1 cellular context compared by ENCODE assay signal in the genomic region with DNA sequence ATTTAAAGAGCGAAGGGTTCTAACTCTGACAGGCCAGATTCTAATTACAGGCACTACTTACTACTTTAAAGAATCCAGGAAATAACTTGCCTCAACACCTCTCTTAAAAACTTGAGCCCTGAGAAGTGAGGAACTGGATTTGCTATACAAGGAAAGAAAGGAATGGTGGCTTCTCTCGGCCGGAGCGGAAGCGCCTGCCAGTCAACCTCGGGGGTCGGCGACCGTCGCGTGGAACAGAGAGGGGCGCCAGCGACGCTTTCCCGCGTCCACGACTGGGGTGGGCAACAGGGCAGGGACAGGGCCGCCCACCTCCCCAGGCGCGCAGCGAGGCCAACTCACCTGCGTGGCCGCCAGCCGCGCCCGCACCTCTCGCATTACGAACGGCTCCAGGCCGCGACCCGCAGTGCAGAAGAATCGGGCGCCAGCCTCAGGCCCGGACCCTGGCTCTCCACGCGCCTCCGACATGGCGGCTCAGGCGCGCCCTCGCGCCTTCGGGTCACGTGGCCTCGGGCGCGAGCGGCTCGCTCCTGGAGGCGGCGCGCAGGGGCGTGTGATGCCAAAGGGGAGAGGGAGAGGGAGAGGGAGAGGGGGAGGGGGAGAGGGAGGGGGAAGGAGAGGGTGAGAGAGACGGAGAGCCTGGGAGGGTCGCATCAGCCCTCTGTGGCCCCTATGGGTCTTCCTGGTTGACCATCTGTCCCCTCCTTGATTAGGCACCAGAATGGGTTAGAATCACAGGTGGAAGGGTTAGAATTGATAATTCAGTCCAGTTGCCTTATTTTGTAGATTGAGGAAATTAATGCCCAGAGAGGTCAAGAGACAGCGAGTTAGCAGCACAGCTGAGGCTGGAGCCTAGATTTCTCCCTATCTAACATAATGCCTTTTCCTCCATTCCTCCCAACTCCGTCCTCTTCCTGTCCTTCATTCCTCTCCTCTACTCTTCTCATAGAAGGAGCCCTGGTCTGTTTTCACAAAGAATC.
TF ChIP-seq lines count a peak whose summit lies in the region.

A gene with protein sequence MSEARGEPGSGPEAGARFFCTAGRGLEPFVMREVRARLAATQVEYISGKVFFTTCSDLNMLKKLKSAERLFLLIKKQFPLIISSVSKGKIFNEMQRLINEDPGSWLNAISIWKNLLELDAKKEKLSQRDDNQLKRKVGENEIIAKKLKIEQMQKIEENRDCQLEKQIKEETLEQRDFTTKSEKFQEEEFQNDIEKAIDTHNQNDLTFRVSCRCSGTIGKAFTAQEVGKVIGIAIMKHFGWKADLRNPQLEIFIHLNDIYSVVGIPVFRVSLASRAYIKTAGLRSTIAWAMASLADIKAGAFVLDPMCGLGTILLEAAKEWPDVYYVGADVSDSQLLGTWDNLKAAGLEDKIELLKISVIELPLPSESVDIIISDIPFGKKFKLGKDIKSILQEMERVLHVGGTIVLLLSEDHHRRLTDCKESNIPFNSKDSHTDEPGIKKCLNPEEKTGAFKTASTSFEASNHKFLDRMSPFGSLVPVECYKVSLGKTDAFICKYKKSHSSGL (minus strand): TSS at position 484 of the 977 bp plus-strand sequence. CDS start 19 bp downstream, at position 465.

TF ChIP-seq in HepG2, 621 proteins besides CTCF, POLR2A, EP300 and RAD21 (continued from another document and continues in another):
- peak; percentile 52 for TF ChIP-seq RXRB (CRISPR knock-in tag; IDR thresholded peaks at IDR 0.05; ENCODE audit: borderline replicate concordance)
- TF ChIP-seq IRX3 (CRISPR knock-in tag; IDR thresholded peaks at IDR 0.05; ENCODE audit: borderline replicate concordance, low read depth) = peak; percentile 86
- TF ChIP-seq KLF15 (CRISPR knock-in tag; IDR thresholded peaks at IDR 0.05; ENCODE audit: borderline replicate concordance) = peak; percentile 93
- TF ChIP-seq, protein P1, sequence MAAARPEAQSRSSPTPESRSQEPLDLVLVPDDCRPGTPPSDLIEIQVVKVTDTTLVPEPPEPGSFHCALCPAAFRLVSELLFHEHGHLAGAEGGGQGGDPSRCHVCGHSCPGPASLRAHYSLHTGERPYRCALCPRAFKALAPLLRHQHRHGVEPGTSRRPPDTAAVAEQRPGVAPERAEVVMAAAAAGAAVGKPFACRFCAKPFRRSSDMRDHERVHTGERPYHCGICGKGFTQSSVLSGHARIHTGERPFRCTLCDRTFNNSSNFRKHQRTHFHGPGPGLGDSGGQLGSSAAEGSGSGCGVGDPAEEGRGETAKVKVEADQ (CRISPR knock-in tag; IDR thresholded peaks at IDR 0.05; ENCODE audit: borderline replicate concordance) = peak; percentile 92; the same call in 1 of the 2 replicates
- TF ChIP-seq CBX1 (IDR thresholded peaks at IDR 0.05; ENCODE audit: low read depth) = peak; percentile 59
- peak; percentile 98 for TF ChIP-seq PCBP1 (IDR thresholded peaks at IDR 0.05; ENCODE audit: borderline replicate concordance, low read depth, low read length)
- TF ChIP-seq ZNF775 (CRISPR knock-in tag; IDR thresholded peaks at IDR 0.05; ENCODE audit: borderline replicate concordance) = no peak
- TF ChIP-seq, protein P2, sequence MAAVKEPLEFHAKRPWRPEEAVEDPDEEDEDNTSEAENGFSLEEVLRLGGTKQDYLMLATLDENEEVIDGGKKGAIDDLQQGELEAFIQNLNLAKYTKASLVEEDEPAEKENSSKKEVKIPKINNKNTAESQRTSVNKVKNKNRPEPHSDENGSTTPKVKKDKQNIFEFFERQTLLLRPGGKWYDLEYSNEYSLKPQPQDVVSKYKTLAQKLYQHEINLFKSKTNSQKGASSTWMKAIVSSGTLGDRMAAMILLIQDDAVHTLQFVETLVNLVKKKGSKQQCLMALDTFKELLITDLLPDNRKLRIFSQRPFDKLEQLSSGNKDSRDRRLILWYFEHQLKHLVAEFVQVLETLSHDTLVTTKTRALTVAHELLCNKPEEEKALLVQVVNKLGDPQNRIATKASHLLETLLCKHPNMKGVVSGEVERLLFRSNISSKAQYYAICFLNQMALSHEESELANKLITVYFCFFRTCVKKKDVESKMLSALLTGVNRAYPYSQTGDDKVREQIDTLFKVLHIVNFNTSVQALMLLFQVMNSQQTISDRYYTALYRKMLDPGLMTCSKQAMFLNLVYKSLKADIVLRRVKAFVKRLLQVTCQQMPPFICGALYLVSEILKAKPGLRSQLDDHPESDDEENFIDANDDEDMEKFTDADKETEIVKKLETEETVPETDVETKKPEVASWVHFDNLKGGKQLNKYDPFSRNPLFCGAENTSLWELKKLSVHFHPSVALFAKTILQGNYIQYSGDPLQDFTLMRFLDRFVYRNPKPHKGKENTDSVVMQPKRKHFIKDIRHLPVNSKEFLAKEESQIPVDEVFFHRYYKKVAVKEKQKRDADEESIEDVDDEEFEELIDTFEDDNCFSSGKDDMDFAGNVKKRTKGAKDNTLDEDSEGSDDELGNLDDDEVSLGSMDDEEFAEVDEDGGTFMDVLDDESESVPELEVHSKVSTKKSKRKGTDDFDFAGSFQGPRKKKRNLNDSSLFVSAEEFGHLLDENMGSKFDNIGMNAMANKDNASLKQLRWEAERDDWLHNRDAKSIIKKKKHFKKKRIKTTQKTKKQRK (IDR thresholded peaks at IDR 0.05; ENCODE audit: low read length) = no peak
- TF ChIP-seq ZNF180 (CRISPR knock-in tag; IDR thresholded peaks at IDR 0.05; ENCODE audit: borderline replicate concordance, low read depth) = peak; percentile 90; the same call in 1 of the 2 replicates
- peak; percentile 80; the same call in 1 of the 2 replicates for TF ChIP-seq SAFB2 (CRISPR knock-in tag; IDR thresholded peaks at IDR 0.05; ENCODE audit: borderline replicate concordance, low read depth)
- TF ChIP-seq, protein P3, sequence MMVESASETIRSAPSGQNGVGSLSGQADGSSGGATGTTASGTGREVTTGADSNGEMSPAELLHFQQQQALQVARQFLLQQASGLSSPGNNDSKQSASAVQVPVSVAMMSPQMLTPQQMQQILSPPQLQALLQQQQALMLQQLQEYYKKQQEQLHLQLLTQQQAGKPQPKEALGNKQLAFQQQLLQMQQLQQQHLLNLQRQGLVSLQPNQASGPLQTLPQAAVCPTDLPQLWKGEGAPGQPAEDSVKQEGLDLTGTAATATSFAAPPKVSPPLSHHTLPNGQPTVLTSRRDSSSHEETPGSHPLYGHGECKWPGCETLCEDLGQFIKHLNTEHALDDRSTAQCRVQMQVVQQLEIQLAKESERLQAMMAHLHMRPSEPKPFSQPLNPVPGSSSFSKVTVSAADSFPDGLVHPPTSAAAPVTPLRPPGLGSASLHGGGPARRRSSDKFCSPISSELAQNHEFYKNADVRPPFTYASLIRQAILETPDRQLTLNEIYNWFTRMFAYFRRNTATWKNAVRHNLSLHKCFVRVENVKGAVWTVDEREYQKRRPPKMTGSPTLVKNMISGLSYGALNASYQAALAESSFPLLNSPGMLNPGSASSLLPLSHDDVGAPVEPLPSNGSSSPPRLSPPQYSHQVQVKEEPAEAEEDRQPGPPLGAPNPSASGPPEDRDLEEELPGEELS (CRISPR knock-in tag; IDR thresholded peaks at IDR 0.05) = peak; percentile 48; the same call in 1 of the 2 replicates
- TF ChIP-seq MTF1 (CRISPR knock-in tag; IDR thresholded peaks at IDR 0.05) = peak; percentile 79; the same call in 1 of the 2 replicates
- TF ChIP-seq, protein P4, sequence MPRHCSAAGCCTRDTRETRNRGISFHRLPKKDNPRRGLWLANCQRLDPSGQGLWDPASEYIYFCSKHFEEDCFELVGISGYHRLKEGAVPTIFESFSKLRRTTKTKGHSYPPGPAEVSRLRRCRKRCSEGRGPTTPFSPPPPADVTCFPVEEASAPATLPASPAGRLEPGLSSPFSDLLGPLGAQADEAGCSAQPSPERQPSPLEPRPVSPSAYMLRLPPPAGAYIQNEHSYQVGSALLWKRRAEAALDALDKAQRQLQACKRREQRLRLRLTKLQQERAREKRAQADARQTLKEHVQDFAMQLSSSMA (CRISPR knock-in tag; IDR thresholded peaks at IDR 0.05) = peak; percentile 94; the same call in 1 of the 2 replicates
- TF ChIP-seq HMG20B (CRISPR knock-in tag; conservative IDR thresholded peaks at IDR 0.05) = 0 out of 2 replicates have a peak, but pooled peaks have one; percentile 10
- peak; percentile 93 for TF ChIP-seq ZNF605 (CRISPR knock-in tag; IDR thresholded peaks at IDR 0.05)
- TF ChIP-seq MXI1 (IDR thresholded peaks at IDR 0.05; ENCODE audit: borderline replicate concordance, low read depth, low read length) = peak; percentile 51; the same call in 1 of the 3 replicates
- TF ChIP-seq PITX1 (CRISPR knock-in tag; IDR thresholded peaks at IDR 0.05) = peak; percentile 49; the same call in 1 of the 2 replicates
- no peak for TF ChIP-seq TBP (CRISPR knock-in tag; IDR thresholded peaks at IDR 0.05)
- TF ChIP-seq, protein P5, sequence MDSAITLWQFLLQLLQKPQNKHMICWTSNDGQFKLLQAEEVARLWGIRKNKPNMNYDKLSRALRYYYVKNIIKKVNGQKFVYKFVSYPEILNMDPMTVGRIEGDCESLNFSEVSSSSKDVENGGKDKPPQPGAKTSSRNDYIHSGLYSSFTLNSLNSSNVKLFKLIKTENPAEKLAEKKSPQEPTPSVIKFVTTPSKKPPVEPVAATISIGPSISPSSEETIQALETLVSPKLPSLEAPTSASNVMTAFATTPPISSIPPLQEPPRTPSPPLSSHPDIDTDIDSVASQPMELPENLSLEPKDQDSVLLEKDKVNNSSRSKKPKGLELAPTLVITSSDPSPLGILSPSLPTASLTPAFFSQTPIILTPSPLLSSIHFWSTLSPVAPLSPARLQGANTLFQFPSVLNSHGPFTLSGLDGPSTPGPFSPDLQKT (CRISPR knock-in tag; IDR thresholded peaks at IDR 0.05; ENCODE audit: borderline replicate concordance) = no peak
- TF ChIP-seq ZNF839 (CRISPR knock-in tag; IDR thresholded peaks at IDR 0.05; ENCODE audit: borderline replicate concordance) = peak; percentile 92; the same call in 1 of the 2 replicates
- no peak for TF ChIP-seq ESRRA (CRISPR knock-in tag; IDR thresholded peaks at IDR 0.05; ENCODE audit: low read depth)
- TF ChIP-seq ZNF670 (CRISPR knock-in tag; IDR thresholded peaks at IDR 0.05; ENCODE audit: borderline replicate concordance) = no peak; the same call in 1 of the 2 replicates
- TF ChIP-seq MAFF (IDR thresholded peaks at IDR 0.05; ENCODE audit: low read depth, low read length) = no peak
- no peak for TF ChIP-seq RFXAP (CRISPR knock-in tag; IDR thresholded peaks at IDR 0.05; ENCODE audit: borderline replicate concordance)
- TF ChIP-seq SALL1 (CRISPR knock-in tag; IDR thresholded peaks at IDR 0.05) = peak; percentile 96
- TF ChIP-seq, protein P6, sequence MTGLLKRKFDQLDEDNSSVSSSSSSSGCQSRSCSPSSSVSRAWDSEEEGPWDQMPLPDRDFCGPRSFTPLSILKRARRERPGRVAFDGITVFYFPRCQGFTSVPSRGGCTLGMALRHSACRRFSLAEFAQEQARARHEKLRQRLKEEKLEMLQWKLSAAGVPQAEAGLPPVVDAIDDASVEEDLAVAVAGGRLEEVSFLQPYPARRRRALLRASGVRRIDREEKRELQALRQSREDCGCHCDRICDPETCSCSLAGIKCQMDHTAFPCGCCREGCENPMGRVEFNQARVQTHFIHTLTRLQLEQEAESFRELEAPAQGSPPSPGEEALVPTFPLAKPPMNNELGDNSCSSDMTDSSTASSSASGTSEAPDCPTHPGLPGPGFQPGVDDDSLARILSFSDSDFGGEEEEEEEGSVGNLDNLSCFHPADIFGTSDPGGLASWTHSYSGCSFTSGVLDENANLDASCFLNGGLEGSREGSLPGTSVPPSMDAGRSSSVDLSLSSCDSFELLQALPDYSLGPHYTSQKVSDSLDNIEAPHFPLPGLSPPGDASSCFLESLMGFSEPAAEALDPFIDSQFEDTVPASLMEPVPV (CRISPR knock-in tag; IDR thresholded peaks at IDR 0.05) = peak; percentile 87
- TF ChIP-seq ISX (CRISPR knock-in tag; conservative IDR thresholded peaks at IDR 0.05) = peak; percentile 91; the same call in 1 of the 2 replicates
- TF ChIP-seq, protein P7, sequence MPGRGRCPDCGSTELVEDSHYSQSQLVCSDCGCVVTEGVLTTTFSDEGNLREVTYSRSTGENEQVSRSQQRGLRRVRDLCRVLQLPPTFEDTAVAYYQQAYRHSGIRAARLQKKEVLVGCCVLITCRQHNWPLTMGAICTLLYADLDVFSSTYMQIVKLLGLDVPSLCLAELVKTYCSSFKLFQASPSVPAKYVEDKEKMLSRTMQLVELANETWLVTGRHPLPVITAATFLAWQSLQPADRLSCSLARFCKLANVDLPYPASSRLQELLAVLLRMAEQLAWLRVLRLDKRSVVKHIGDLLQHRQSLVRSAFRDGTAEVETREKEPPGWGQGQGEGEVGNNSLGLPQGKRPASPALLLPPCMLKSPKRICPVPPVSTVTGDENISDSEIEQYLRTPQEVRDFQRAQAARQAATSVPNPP (CRISPR knock-in tag; IDR thresholded peaks at IDR 0.05) = peak; percentile 91
- peak; percentile 88; the same call in 1 of the 2 replicates for TF ChIP-seq EED (CRISPR knock-in tag; IDR thresholded peaks at IDR 0.05)
- TF ChIP-seq SMC3 (IDR thresholded peaks at IDR 0.05; ENCODE audit: low read length) = no peak
- TF ChIP-seq, protein P8, sequence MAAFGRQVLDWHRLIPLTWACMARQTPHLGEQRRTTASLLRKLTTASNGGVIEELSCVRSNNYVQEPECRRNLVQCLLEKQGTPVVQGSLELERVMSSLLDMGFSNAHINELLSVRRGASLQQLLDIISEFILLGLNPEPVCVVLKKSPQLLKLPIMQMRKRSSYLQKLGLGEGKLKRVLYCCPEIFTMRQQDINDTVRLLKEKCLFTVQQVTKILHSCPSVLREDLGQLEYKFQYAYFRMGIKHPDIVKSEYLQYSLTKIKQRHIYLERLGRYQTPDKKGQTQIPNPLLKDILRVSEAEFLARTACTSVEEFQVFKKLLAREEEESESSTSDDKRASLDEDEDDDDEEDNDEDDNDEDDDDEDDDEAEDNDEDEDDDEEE (CRISPR knock-in tag; IDR thresholded peaks at IDR 0.05) = peak; percentile 98
- no peak for TF ChIP-seq NBN (conservative IDR thresholded peaks at IDR 0.05)
- no peak for TF ChIP-seq PLRG1 (conservative IDR thresholded peaks at IDR 0.05)
- TF ChIP-seq, protein P9, sequence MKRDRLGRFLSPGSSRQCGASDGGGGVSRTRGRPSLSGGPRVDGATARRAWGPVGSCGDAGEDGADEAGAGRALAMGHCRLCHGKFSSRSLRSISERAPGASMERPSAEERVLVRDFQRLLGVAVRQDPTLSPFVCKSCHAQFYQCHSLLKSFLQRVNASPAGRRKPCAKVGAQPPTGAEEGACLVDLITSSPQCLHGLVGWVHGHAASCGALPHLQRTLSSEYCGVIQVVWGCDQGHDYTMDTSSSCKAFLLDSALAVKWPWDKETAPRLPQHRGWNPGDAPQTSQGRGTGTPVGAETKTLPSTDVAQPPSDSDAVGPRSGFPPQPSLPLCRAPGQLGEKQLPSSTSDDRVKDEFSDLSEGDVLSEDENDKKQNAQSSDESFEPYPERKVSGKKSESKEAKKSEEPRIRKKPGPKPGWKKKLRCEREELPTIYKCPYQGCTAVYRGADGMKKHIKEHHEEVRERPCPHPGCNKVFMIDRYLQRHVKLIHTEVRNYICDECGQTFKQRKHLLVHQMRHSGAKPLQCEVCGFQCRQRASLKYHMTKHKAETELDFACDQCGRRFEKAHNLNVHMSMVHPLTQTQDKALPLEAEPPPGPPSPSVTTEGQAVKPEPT (CRISPR knock-in tag; IDR thresholded peaks at IDR 0.05; ENCODE audit: low read depth) = peak; percentile 93
- TF ChIP-seq ONECUT2 (CRISPR knock-in tag; IDR thresholded peaks at IDR 0.05) = no peak
- TF ChIP-seq, protein P10, sequence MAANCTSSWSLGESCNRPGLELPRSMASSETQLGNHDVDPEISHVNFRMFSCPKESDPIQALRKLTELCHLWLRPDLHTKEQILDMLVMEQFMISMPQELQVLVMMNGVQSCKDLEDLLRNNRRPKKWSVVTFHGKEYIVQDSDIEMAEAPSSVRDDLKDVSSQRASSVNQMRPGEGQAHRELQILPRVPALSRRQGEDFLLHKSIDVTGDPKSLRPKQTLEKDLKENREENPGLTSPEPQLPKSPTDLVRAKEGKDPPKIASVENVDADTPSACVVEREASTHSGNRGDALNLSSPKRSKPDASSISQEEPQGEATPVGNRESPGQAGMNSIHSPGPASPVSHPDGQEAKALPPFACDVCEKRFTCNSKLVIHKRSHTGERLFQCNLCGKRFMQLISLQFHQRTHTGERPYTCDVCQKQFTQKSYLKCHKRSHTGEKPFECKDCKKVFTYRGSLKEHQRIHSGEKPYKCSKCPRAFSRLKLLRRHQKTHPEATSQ (CRISPR knock-in tag; IDR thresholded peaks at IDR 0.05; ENCODE audit: borderline replicate concordance) = peak; percentile 70; the same call in 1 of the 2 replicates
